In the genomic region with DNA sequence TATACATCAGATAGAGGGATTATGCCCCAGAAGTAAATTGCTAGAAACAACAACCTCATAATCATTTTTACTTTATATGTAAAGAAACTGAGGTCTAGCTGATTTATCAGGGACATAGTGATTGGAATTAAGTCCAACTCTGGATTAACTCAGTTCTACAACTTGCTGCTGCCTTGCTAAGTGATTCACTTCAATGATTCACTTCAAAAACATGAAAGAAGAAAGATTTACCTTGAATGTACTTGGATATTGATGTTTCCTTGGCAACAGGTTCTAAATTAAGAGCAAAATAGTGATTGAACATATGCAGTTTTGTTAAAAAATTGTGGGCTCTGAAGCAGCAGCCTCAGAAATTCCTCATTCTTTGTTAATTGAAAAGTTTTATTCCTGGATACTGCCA, we compare ENCODE assay signal across 22 cellular contexts.
DNase-seq lines count a peak whose midpoint lies in the region; ATAC-seq and TF ChIP-seq lines count a peak whose summit lies in the region.
"Had no signal": no experiment of that assay in that cellular context is flagged by ENCODE, and none has a peak within 500 bp of the region (broad histone marks: within the 10 kb centered on the region; RNA-seq: fewer than 3 reads in every experiment).

No MANE protein-coding gene starts in this region.

- no TSS peak for BruUV-seq in PC-3 (replicated peaks; lab: Mats Ljungman, UMichigan)

- H3K4me3 Mint-ChIP-seq in glutamatergic neuron (ENCODE audit: unreplicated experiment), result no peak overlapping the region
- H3K4me3 Mint-ChIP-seq: CD4-positive, CD25-positive, alpha-beta regulatory T cell had no signal

- H3K27ac Mint-ChIP-seq in glutamatergic neuron (ENCODE audit: unreplicated experiment), result no peak overlapping the region
- H3K27ac Mint-ChIP-seq: CD4-positive, CD25-positive, alpha-beta regulatory T cell had no signal

- no peak overlapping the region for H3K9ac ChIP-seq in PC-3 (ENCODE audit: low read length)

- CTCF ChIA-PET in PC-3 (lab: Charles Lee), result no interaction called here

- POLR2A ChIA-PET in PC-3 (lab: Charles Lee; ENCODE audit: unreplicated experiment), result no interaction called here

- H3K27me3 ChIP-seq in PC-3 (ENCODE audit: low read length), result no peaks in the 10 kb centered on the region
- H3K27me3 ChIP-seq: Peyer's patch, SJSA1 had no signal

- DNase-seq in HT1080 (ENCODE audit: low read depth) (peak; percentile 23), PC-3 (peak; percentile 45), epithelial cell of prostate (ENCODE audit: low read depth, low spot score) (no peak), renal cortical epithelial cell (ENCODE audit: low read depth) (peak; percentile 72), glutamatergic neuron (no peak), GOT3 (lab: John Stamatoyannopoulos, UW) (no peak)
- DNase-seq: CD4-positive, CD25-positive, alpha-beta regulatory T cell; DMS79; H9; KBM-7; NCI-H1092 treated with DMSO at 0.1 percent for 48 hours; NCI-H1436 treated with DMSO at 0.1 percent for 48 hours; NCI-H1930; NCI-H2227 treated with DMSO at 0.1 percent for 48 hours; NCI-H510A; NCI-H774; NK-92 treated with Interleukin-12 subunit alpha and Interleukin-12 subunit beta, amount 100 ng/mL, for 24 hours; Peyer's patch had no signal

- peaks cover 11% of the 10 kb centered on the region; the same call in 1 of the 2 replicates for H3K4me1 ChIP-seq in PC-3 (ENCODE audit: insufficient read depth, low read length)
- H3K4me1 ChIP-seq: Peyer's patch, SJSA1 had no signal

- no peaks in the 10 kb centered on the region for H3F3A ChIP-seq in PC-3 (ENCODE audit: low read length, unreplicated experiment)

- H3K27ac ChIP-seq in PC-3 (ENCODE audit: low read length) (no peak overlapping the region), epithelial cell of prostate (peak overlapping the region; percentile 25)
- H3K27ac ChIP-seq: Peyer's patch, SJSA1 had no signal

- H3K79me2 ChIP-seq in PC-3 (ENCODE audit: low read length), result no peaks in the 10 kb centered on the region

- H3K27me3 Mint-ChIP-seq in glutamatergic neuron (ENCODE audit: unreplicated experiment), result peaks cover 4% of the 10 kb centered on the region

- peaks cover 1% of the 10 kb centered on the region for H3K9me3 Mint-ChIP-seq in glutamatergic neuron (ENCODE audit: unreplicated experiment)

- no peaks in the 10 kb centered on the region for H3K4me1 Mint-ChIP-seq in glutamatergic neuron (ENCODE audit: low read depth, unreplicated experiment)
- H3K4me1 Mint-ChIP-seq: CD4-positive, CD25-positive, alpha-beta regulatory T cell had no signal

- H3K9me3 ChIP-seq in PC-3 (ENCODE audit: low read length), result no peaks in the 10 kb centered on the region
- H3K9me3 ChIP-seq: Peyer's patch, SJSA1 had no signal

- H4K20me1 ChIP-seq in PC-3 (ENCODE audit: low read length), result no peaks in the 10 kb centered on the region

- no peak overlapping the region for H3K4me3 ChIP-seq in PC-3 (ENCODE audit: low read length)
- H3K4me3 ChIP-seq: Peyer's patch, SJSA1 had no signal

- H3K4me2 ChIP-seq in PC-3 (ENCODE audit: low read length), result peak overlapping the region; percentile 18; the same call in 1 of the 2 replicates

- intact Hi-C loops in PC-3 (cut with micrococcal nuclease), result no loop called here

- no peaks in the 10 kb centered on the region for H3K36me3 ChIP-seq in PC-3 (ENCODE audit: low read depth, low read length)
- H3K36me3 ChIP-seq: Peyer's patch, SJSA1 had no signal

- TF ChIP-seq CTCF in PC-3 (conservative IDR thresholded peaks at IDR 0.05; ENCODE audit: low read depth, low read length) (no peak), glutamatergic neuron (IDR thresholded peaks at IDR 0.05; ENCODE audit: partially characterized antibody, unreplicated experiment) (no peak)

- no peaks in the 10 kb centered on the region for H3K36me3 Mint-ChIP-seq in glutamatergic neuron (ENCODE audit: unreplicated experiment)
- H3K36me3 Mint-ChIP-seq: CD4-positive, CD25-positive, alpha-beta regulatory T cell had no signal

- H3K9me2 ChIP-seq in PC-3 (replicated peaks; ENCODE audit: low read length), result no peaks in the 10 kb centered on the region

- H2AFZ ChIP-seq in PC-3 (ENCODE audit: low read length), result no peak overlapping the region

- ATAC-seq in PC-3 (peak; percentile 33; the same call in 1 of the 2 replicates), HG03139 (IDR thresholded peaks at IDR 0.05; ENCODE audit: unreplicated experiment) (no peak)
- ATAC-seq: HepG2, Right ventricle myocardium inferior had no signal

Comparison
In these comparisons a context has a peak if more than half of its experiments do, and no peak if none do; other contexts are left out.
1. DNase-seq: peak in HT1080 (single experiment), PC-3 (single experiment) and renal cortical epithelial cell (single experiment); none in epithelial cell of prostate (single experiment), glutamatergic neuron (single experiment) and GOT3 (single experiment).